ENCODE assay signal across 33 cellular contexts in the genomic region with DNA sequence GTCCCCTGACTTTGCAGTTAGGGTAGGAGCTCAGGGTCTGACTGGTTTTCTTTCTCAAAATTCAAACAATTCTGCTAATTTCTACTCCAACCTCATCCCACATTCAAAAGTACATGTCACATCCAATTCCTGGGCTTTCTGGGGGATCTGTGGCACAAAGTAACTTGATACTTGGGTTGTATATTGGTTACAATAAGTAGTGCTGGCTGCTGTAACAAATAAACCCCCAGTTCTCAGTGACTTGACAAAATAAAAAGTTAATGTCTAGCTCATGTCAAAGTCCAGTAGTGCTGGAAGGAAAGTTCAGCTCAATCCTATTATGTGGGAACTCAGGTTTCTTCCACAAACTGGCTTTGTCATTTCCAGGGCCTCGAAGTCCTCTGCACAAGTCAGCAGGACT.
"Had no signal": no experiment of that assay in that cellular context is flagged by ENCODE, and none has a peak within 500 bp of the region (broad histone marks: within the 10 kb centered on the region; RNA-seq: fewer than 3 reads in every experiment).

No MANE protein-coding gene starts in this region.

- DNase-seq: Karpas-422, Kasumi-1, MG63, MM.1S, MV-4-11, NCI-H1048, NCI-H1092, NCI-H1092 treated with DMSO at 0.1 percent for 48 hours, NCI-H1105, NCI-H1105 treated with DMSO at 0.1 percent for 48 hours, NCI-H1417 treated with DMSO at 0.1 percent for 48 hours, NCI-H1436, NCI-H1436 treated with DMSO at 0.1 percent for 48 hours, NCI-H146, NCI-H1694, NCI-H1694 treated with DMSO at 0.1 percent for 48 hours, NCI-H187, NCI-H187 treated with DMSO at 0.1 percent for 48 hours, NCI-H1930, NCI-H2029, NCI-H2029 treated with DMSO at 0.1 percent for 48 hours, NCI-H2081, NCI-H2081 treated with DMSO at 0.1 percent for 48 hours, NCI-H2107, NCI-H2171, NCI-H2171 treated with DMSO at 0.1 percent for 48 hours, NCI-H2227 treated with DMSO at 0.1 percent for 48 hours, NCI-H226, NCI-H345, NCI-H446, NCI-H446 treated with DMSO at 0.1 percent for 48 hours, NCI-H510A, NCI-H510A treated with DMSO at 0.1 percent for 48 hours had no signal

- H3K4me3 ChIP-seq: MG63 had no signal

- H3K27me3 ChIP-seq: MG63 had no signal

- H3K9me3 ChIP-seq: MG63 had no signal

- H3K36me3 ChIP-seq: MG63 had no signal
